In the genomic region with DNA sequence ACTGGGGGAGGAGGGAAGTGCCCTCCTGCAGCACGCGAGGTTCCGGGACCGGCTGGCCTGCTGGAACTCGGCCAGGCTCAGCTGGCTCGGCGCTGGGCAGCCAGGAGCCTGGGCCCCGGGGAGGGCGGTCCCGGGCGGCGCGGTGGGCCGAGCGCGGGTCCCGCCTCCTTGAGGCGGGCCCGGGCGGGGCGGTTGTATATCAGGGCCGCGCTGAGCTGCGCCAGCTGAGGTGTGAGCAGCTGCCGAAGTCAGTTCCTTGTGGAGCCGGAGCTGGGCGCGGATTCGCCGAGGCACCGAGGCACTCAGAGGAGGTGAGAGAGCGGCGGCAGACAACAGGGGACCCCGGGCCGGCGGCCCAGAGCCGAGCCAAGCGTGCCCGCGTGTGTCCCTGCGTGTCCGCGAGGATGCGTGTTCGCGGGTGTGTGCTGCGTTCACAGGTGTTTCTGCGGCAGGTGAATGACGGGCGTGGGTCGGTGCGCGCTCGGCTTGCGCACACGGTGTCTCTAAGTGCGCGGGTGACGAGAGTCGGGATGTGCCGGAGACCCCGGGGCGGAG, we compare ENCODE assay signal across 8 cellular contexts. TPM values are rescaled to one million over a fixed set of nuclear protein-coding genes. Genes with fewer than 3 reads are reported as not detected.
DNase-seq lines count a peak whose midpoint lies in the region; ATAC-seq and TF ChIP-seq lines count a peak whose summit lies in the region.

CDKN1A (plus strand) TSS at position 227 of the 555 bp plus-strand sequence. CDS start 5,388 bp downstream, outside the sequence.

- TF ChIP-seq RAD21 in SK-N-SH (IDR thresholded peaks at IDR 0.05; ENCODE audit: low read length): peak; percentile 15; the same call in 1 of the 2 replicates

- H4K20me1 ChIP-seq in DOHH2 (ENCODE audit: control insufficient read depth, insufficient read depth, low read depth, low read length) (no peaks in the 10 kb centered on the region), SK-N-SH (ENCODE audit: insufficient read depth) (peaks cover 50% of the 10 kb centered on the region)

- H3K36me3 Mint-ChIP-seq in activated naive CD4-positive, alpha-beta T cell treated with anti-CD3 and anti-CD28 coated beads, Interleukin-2, amount 50 U/mL, for 24 hours: no peaks in the 10 kb centered on the region

- peaks cover 76% of the 10 kb centered on the region for H3K4me1 ChIP-seq in DOHH2 (ENCODE audit: control insufficient read depth, low read length)
- peaks cover 10% of the 10 kb centered on the region for H3K4me1 ChIP-seq in HAP-1
- H3K4me1 ChIP-seq in SK-N-SH (ENCODE audit: control insufficient read depth in 1 of 2, insufficient read depth in 2 of 2, low read depth in 1 of 2, low read length in 1 of 2): peaks cover 27 to 49% of the 10 kb centered on the region in 2 experiments
- H3K4me1 ChIP-seq in testis: peaks cover 42% of the 10 kb centered on the region

- no peaks in the 10 kb centered on the region for H3K9me3 Mint-ChIP-seq in activated naive CD4-positive, alpha-beta T cell treated with anti-CD3 and anti-CD28 coated beads, Interleukin-2, amount 50 U/mL, for 24 hours

- H3K4me3 Mint-ChIP-seq in activated naive CD4-positive, alpha-beta T cell treated with anti-CD3 and anti-CD28 coated beads, Interleukin-2, amount 50 U/mL, for 24 hours: peak within 1 kb of the TSS; percentile 92

- H3K27me3 ChIP-seq in DOHH2 (ENCODE audit: control insufficient read depth, low read length) (peaks cover 41% of the 10 kb centered on the region), HAP-1 (ENCODE audit: low read depth) (no peaks in the 10 kb centered on the region), SK-N-SH (ENCODE audit: insufficient read depth) (no peaks in the 10 kb centered on the region), testis (no peaks in the 10 kb centered on the region)

- H3F3A ChIP-seq in DOHH2 (ENCODE audit: control insufficient read depth, insufficient read depth) (peaks cover 26% of the 10 kb centered on the region), SK-N-SH (replicated peaks; ENCODE audit: insufficient read depth) (peaks cover 47% of the 10 kb centered on the region)

- H3K9me3 ChIP-seq in DOHH2 (ENCODE audit: control insufficient read depth, insufficient read depth, low read length) (no peaks in the 10 kb centered on the region), HAP-1 (no peaks in the 10 kb centered on the region), SK-N-SH (no peaks in the 10 kb centered on the region), testis (no peaks in the 10 kb centered on the region)

- H3K4me2 ChIP-seq in DOHH2 (ENCODE audit: low read length): peak within 1 kb of the TSS; percentile 96
- H3K4me2 ChIP-seq in SK-N-SH: peak within 1 kb of the TSS; percentile 94

- H3K9me2 ChIP-seq in DOHH2 (replicated peaks; ENCODE audit: control insufficient read depth, low read length): no peaks in the 10 kb centered on the region
- no peaks in the 10 kb centered on the region for H3K9me2 ChIP-seq in SK-N-SH

- TF ChIP-seq POLR2A in testis (IDR thresholded peaks at IDR 0.05): peak; percentile 94

- TF ChIP-seq EP300 in SK-N-SH (IDR thresholded peaks at IDR 0.05; ENCODE audit: borderline replicate concordance in 1 of 2, low read depth in 1 of 2, low read length in 1 of 2): peak; percentile 52 to 58

- TF ChIP-seq CTCF in DOHH2 (IDR thresholded peaks at IDR 0.05; ENCODE audit: low read depth, low read length, poor library complexity, severe bottlenecking): no peak
- no peak for TF ChIP-seq CTCF in SK-N-SH (IDR thresholded peaks at IDR 0.05)
- no peak for TF ChIP-seq CTCF in omental fat pad (IDR thresholded peaks at IDR 0.05)
- TF ChIP-seq CTCF in testis (IDR thresholded peaks at IDR 0.05): peak; percentile 9 to 42 (median 28)

- H2AFZ ChIP-seq in SK-N-SH (ENCODE audit: low read depth): peak within 1 kb of the TSS; percentile 53; the same call in 1 of the 2 replicates

- peak within 1 kb of the TSS; percentile 94 for H3K9ac ChIP-seq in SK-N-SH

- peak within 1 kb of the TSS; percentile 96 for H3K4me3 ChIP-seq in DOHH2 (ENCODE audit: low read length)
- peak within 1 kb of the TSS; percentile 48 for H3K4me3 ChIP-seq in HAP-1
- peak within 1 kb of the TSS; percentile 91 to 99 for H3K4me3 ChIP-seq in SK-N-SH (ENCODE audit: low read depth in 2 of 2, low read length in 1 of 2)
- peak within 1 kb of the TSS; percentile 88 to 94 for H3K4me3 ChIP-seq in testis

- ATAC-seq in omental fat pad (ENCODE audit: low FRiP score): peak; percentile 78

- H3K79me2 ChIP-seq in DOHH2 (ENCODE audit: control insufficient read depth, low read length): peaks cover 40% of the 10 kb centered on the region
- peaks cover 64% of the 10 kb centered on the region for H3K79me2 ChIP-seq in SK-N-SH (ENCODE audit: insufficient read depth)

- peak; percentile 75 to 90 for DNase-seq in HAP-1 (ENCODE audit: low spot score in 2 of 2)
- peak; percentile 85 for DNase-seq in MV-4-11 (lab: John Stamatoyannopoulos, UW)
- peak; percentile 92 for DNase-seq in SK-N-SH
- DNase-seq in glomerular endothelial cell (ENCODE audit: extremely low read depth, low read depth, low spot score): no peak
- peak; percentile 81 for DNase-seq in omental fat pad (ENCODE audit: low spot score)
- peak; percentile 95 for DNase-seq in testis

- peaks cover 27% of the 10 kb centered on the region for H3K4me1 Mint-ChIP-seq in activated naive CD4-positive, alpha-beta T cell treated with anti-CD3 and anti-CD28 coated beads, Interleukin-2, amount 50 U/mL, for 24 hours

- POLR2A ChIA-PET in SK-N-SH (lab: Yijun Ruan, JAX): interaction anchor here (0.6 to 3.4 kb wide), 10 partner anchors 12 to 92 kb away, joined by 3 to 24 read pairs (median 3); no protein-coding TSS in a partner anchor

- no peaks in the 10 kb centered on the region for H3K27me3 Mint-ChIP-seq in activated naive CD4-positive, alpha-beta T cell treated with anti-CD3 and anti-CD28 coated beads, Interleukin-2, amount 50 U/mL, for 24 hours

- CTCF ChIA-PET in SK-N-SH (lab: Yijun Ruan, JAX): interaction anchor here (0.6 to 9.5 kb wide), 12 partner anchors 12 to 88 kb away, joined by 3 to 91 read pairs (median 6); no protein-coding TSS in a partner anchor

- 1% methylated on average over 14 of the region's 63 CpGs for WGBS in SK-N-SH (ENCODE audit: low lambda C conversion rate)
- WGBS in testis, 2 donors: 0 to 1% methylated on average over 19 to 59 of the region's 63 CpGs

- H3K27ac Mint-ChIP-seq in activated naive CD4-positive, alpha-beta T cell treated with anti-CD3 and anti-CD28 coated beads, Interleukin-2, amount 50 U/mL, for 24 hours: peak within 1 kb of the TSS; percentile 88

- in situ Hi-C loops in HAP-1 (cut with MboI; ENCODE audit: low sequenced_read_pairs): no loop called here

- H3K36me3 ChIP-seq in DOHH2 (ENCODE audit: control insufficient read depth, low read length) (peaks cover 24% of the 10 kb centered on the region), HAP-1 (replicated peaks) (no peaks in the 10 kb centered on the region), SK-N-SH (replicated peaks in 1 of 2; ENCODE audit: control insufficient read depth in 1 of 2, insufficient read depth in 2 of 2, low read length in 1 of 2) (peaks cover 13 to 17% of the 10 kb centered on the region in 2 experiments), testis (ENCODE audit: low read depth, missing control alignments) (no peaks in the 10 kb centered on the region)

- H3K27ac ChIP-seq in DOHH2 (ENCODE audit: low read depth, low read length): peak within 1 kb of the TSS; percentile 89
- peak within 1 kb of the TSS; percentile 87 to 94 for H3K27ac ChIP-seq in SK-N-SH (ENCODE audit: low read depth in 2 of 2, low read length in 1 of 2)
- H3K27ac ChIP-seq in testis: peak within 1 kb of the TSS; percentile 98 to 99

- intact Hi-C loops in testis (cut with DNase I; ENCODE audit: low total_unique reads): loop anchor here (2.0 kb wide), 1 partner anchor 54 kb away; no protein-coding TSS in a partner anchor

TF ChIP-seq in SK-N-SH, 30 proteins besides CTCF, POLR2A, EP300 and RAD21 (continues in another document):
- no peak for TF ChIP-seq FOXJ3 (CRISPR knock-in tag; IDR thresholded peaks at IDR 0.05)
- peak; percentile 75 for TF ChIP-seq TCF12 (IDR thresholded peaks at IDR 0.05)
- TF ChIP-seq, protein P1, sequence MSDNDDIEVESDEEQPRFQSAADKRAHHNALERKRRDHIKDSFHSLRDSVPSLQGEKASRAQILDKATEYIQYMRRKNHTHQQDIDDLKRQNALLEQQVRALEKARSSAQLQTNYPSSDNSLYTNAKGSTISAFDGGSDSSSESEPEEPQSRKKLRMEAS (IDR thresholded peaks at IDR 0.05; ENCODE audit: low read depth): peak; percentile 93
- no peak for TF ChIP-seq USF1 (IDR thresholded peaks at IDR 0.05; ENCODE audit: borderline replicate concordance, low read depth)
- TF ChIP-seq TEAD4 (IDR thresholded peaks at IDR 0.05; ENCODE audit: borderline replicate concordance, insufficient read depth): 0 out of 2 replicates have a peak, but pooled peaks have one; percentile 50
- peak; percentile 53 for TF ChIP-seq NRF1 (IDR thresholded peaks at IDR 0.05; ENCODE audit: low read depth, low read length)
- TF ChIP-seq CHD2 (IDR thresholded peaks at IDR 0.05; ENCODE audit: low read length, partially characterized antibody): no peak
- peak; percentile 49; the same call in 1 of the 2 replicates for TF ChIP-seq RXRA (IDR thresholded peaks at IDR 0.05; ENCODE audit: borderline replicate concordance, low read depth)
- no peak for TF ChIP-seq FOXM1 (IDR thresholded peaks at IDR 0.05; ENCODE audit: low read depth)
- TF ChIP-seq MXI1 (IDR thresholded peaks at IDR 0.05; ENCODE audit: low read depth, low read length): peak; percentile 78
- TF ChIP-seq, protein P2, sequence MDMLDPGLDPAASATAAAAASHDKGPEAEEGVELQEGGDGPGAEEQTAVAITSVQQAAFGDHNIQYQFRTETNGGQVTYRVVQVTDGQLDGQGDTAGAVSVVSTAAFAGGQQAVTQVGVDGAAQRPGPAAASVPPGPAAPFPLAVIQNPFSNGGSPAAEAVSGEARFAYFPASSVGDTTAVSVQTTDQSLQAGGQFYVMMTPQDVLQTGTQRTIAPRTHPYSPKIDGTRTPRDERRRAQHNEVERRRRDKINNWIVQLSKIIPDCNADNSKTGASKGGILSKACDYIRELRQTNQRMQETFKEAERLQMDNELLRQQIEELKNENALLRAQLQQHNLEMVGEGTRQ (IDR thresholded peaks at IDR 0.05; ENCODE audit: borderline replicate concordance, low read depth, low read length): no peak

RNA-seq across cellular contexts. Expression of gene CDKN1A, which starts in this region (rescaled TPM):
- polyA plus RNA-seq in SK-N-SH (2012; rRNA removed) (747 and 824 TPM in 2 replicates), testis (ENCODE audit: insufficient read depth, low read depth, low replicate concordance) (64.2 TPM)
- polyA plus RNA-seq in SK-N-SH (2012; cell fraction: cytosol; rRNA removed): 479 and 617 TPM in 2 replicates
- 431 and 582 TPM in 2 replicates for polyA plus RNA-seq in SK-N-SH (2012; cell fraction: nucleus; rRNA removed)
- total RNA-seq in glomerular endothelial cell (562 and 624 TPM in 2 replicates), omental fat pad (100 to 1,000 TPM; 126 to 611 (median 261) TPM), testis (100 to 1,000 TPM; 154 TPM)

Comparison
In these comparisons a context has a peak if more than half of its experiments do, and no peak if none do; other contexts are left out.
1. CTCF ChIP-seq: peak in testis (3 of 3); none in DOHH2 (single experiment), SK-N-SH (single experiment) and omental fat pad (0 of 3).
2. Peak in every context shown above with its lines, with median percentiles within 50 percentile points of each other: H3K27ac ChIP-seq and H3K4me3 ChIP-seq.